Comparison of ENCODE assay signal across 16 cellular contexts in genomic region chr16:66028505-66029216, GRCh38.
DNase-seq lines count a peak whose midpoint lies in the region; ATAC-seq, FAIRE-seq and TF ChIP-seq lines count a peak whose summit lies in the region.
"Had no signal": no experiment of that assay in that cellular context is flagged by ENCODE, and none has a peak within 500 bp of the region (broad histone marks: within the 10 kb centered on the region; RNA-seq: fewer than 3 reads in every experiment).

No MANE protein-coding gene starts in this region.

- H3K36me3 Mint-ChIP-seq in astrocyte (ENCODE audit: low read depth, unreplicated experiment), result no peaks in the 10 kb centered on the region
- no peaks in the 10 kb centered on the region for H3K36me3 Mint-ChIP-seq in CD4-positive, alpha-beta T cell (ENCODE audit: low read depth)
- H3K36me3 Mint-ChIP-seq in activated naive CD4-positive, alpha-beta T cell treated with anti-CD3 and anti-CD28 coated beads, Interleukin-2, amount 10 ng/mL, durations not matched to agents 7 days and 5 days, result no peaks in the 10 kb centered on the region
- H3K36me3 Mint-ChIP-seq: activated naive CD8-positive, alpha-beta T cell treated with anti-CD3 and anti-CD28 coated beads for 36 hours; naive B cell had no signal

- no peaks in the 10 kb centered on the region for H3F3A ChIP-seq in smooth muscle cell (ENCODE audit: low read depth)

- H3K4me1 Mint-ChIP-seq in astrocyte (ENCODE audit: low read depth, unreplicated experiment), result peaks cover 18% of the 10 kb centered on the region
- no peaks in the 10 kb centered on the region for H3K4me1 Mint-ChIP-seq in CD4-positive, alpha-beta T cell (ENCODE audit: low read depth)
- H3K4me1 Mint-ChIP-seq in activated naive CD4-positive, alpha-beta T cell treated with anti-CD3 and anti-CD28 coated beads, Interleukin-2, amount 10 ng/mL, durations not matched to agents 7 days and 5 days, result no peaks in the 10 kb centered on the region
- H3K4me1 Mint-ChIP-seq: activated naive CD8-positive, alpha-beta T cell treated with anti-CD3 and anti-CD28 coated beads for 36 hours; naive B cell had no signal

- peak; percentile 43 to 74 (median 46) for ATAC-seq in heart left ventricle
- ATAC-seq in GM18867 (IDR thresholded peaks at IDR 0.05; ENCODE audit: unreplicated experiment), result no peak
- ATAC-seq in CD4-positive, alpha-beta T cell (ENCODE audit: poor library complexity), result no peak

- H4K20me1 ChIP-seq in astrocyte (ENCODE audit: insufficient read depth, low read length), result no peaks in the 10 kb centered on the region
- H4K20me1 ChIP-seq in smooth muscle cell (ENCODE audit: low read depth), result no peaks in the 10 kb centered on the region

- no peak overlapping the region for H3K9ac ChIP-seq in astrocyte (ENCODE audit: low read length)
- H3K9ac ChIP-seq in smooth muscle cell (ENCODE audit: low read depth), result no peak overlapping the region

- TF ChIP-seq CTCF in astrocyte (IDR thresholded peaks at IDR 0.05; ENCODE audit: insufficient read depth, low read depth, low read length) (no peak), heart left ventricle (IDR thresholded peaks at IDR 0.05) (no peak), smooth muscle cell (IDR thresholded peaks at IDR 0.05; ENCODE audit: borderline replicate concordance, insufficient read depth, poor library complexity, severe bottlenecking) (no peak)
- no peak for TF ChIP-seq CTCF in CD4-positive, alpha-beta T cell (IDR thresholded peaks at IDR 0.05)

- peak overlapping the region; percentile 71 for H3K27ac Mint-ChIP-seq in astrocyte (ENCODE audit: unreplicated experiment)
- H3K27ac Mint-ChIP-seq in CD4-positive, alpha-beta T cell, result no peak overlapping the region
- H3K27ac Mint-ChIP-seq in activated naive CD4-positive, alpha-beta T cell treated with anti-CD3 and anti-CD28 coated beads, Interleukin-2, amount 10 ng/mL, durations not matched to agents 7 days and 5 days, result no peak overlapping the region
- H3K27ac Mint-ChIP-seq: activated naive CD8-positive, alpha-beta T cell treated with anti-CD3 and anti-CD28 coated beads for 36 hours; naive B cell; T-helper 2 cell treated with Interferon-gamma antibody and Interleukin-4, amounts not matched to agents 5 μg/mL and 100 μg/mL, for 36 hours had no signal

- H3K4me3 ChIP-seq in astrocyte (ENCODE audit: insufficient read depth, low read depth, low read length) (no peak overlapping the region), heart left ventricle (no peak overlapping the region), smooth muscle cell (no peak overlapping the region)
- H3K4me3 ChIP-seq: skin epidermis had no signal

- CTCF ChIA-PET in CD4-positive, alpha-beta T cell (lab: Charles Lee), result no interaction called here
- CTCF ChIA-PET in activated naive CD4-positive, alpha-beta T cell treated with anti-CD3 and anti-CD28 coated beads, Interleukin-2, amount 10 ng/mL, durations not matched to agents 7 days and 5 days (lab: Charles Lee), result no interaction called here

- H3K27me3 ChIP-seq in astrocyte (ENCODE audit: insufficient read depth, low read length), result no peaks in the 10 kb centered on the region
- no peaks in the 10 kb centered on the region for H3K27me3 ChIP-seq in heart left ventricle
- H3K27me3 ChIP-seq in smooth muscle cell (ENCODE audit: low read depth), result no peaks in the 10 kb centered on the region
- no peaks in the 10 kb centered on the region for H3K27me3 ChIP-seq in CD4-positive, alpha-beta T cell (ENCODE audit: control insufficient read depth, insufficient read depth, low read length)

- H3K36me3 ChIP-seq in astrocyte (ENCODE audit: insufficient read depth, low read length) (no peaks in the 10 kb centered on the region), heart left ventricle (no peaks in the 10 kb centered on the region), smooth muscle cell (ENCODE audit: low read depth) (no peaks in the 10 kb centered on the region)

- H3K27me3 Mint-ChIP-seq in astrocyte (ENCODE audit: low read depth, unreplicated experiment), result peaks cover 21% of the 10 kb centered on the region
- peaks cover 36% of the 10 kb centered on the region for H3K27me3 Mint-ChIP-seq in CD4-positive, alpha-beta T cell
- H3K27me3 Mint-ChIP-seq in activated naive CD4-positive, alpha-beta T cell treated with anti-CD3 and anti-CD28 coated beads, Interleukin-2, amount 10 ng/mL, durations not matched to agents 7 days and 5 days, result no peaks in the 10 kb centered on the region
- H3K27me3 Mint-ChIP-seq: activated naive CD8-positive, alpha-beta T cell treated with anti-CD3 and anti-CD28 coated beads for 36 hours had no signal

- H3K79me2 ChIP-seq in astrocyte (ENCODE audit: insufficient read depth, low read length), result no peaks in the 10 kb centered on the region
- no peaks in the 10 kb centered on the region for H3K79me2 ChIP-seq in smooth muscle cell (ENCODE audit: low read depth)

- no peak for TF ChIP-seq POLR2A in heart left ventricle (IDR thresholded peaks at IDR 0.05)

- POLR2A ChIA-PET in CD4-positive, alpha-beta T cell (lab: Charles Lee), result no interaction called here

- peaks cover 12% of the 10 kb centered on the region for H3K4me1 ChIP-seq in astrocyte (ENCODE audit: insufficient read depth, low read length)
- H3K4me1 ChIP-seq in heart left ventricle, result peaks cover 0 to 6% (median 0%) of the 10 kb centered on the region in 12 donors
- no peaks in the 10 kb centered on the region for H3K4me1 ChIP-seq in smooth muscle cell (ENCODE audit: low read depth)

- no peak overlapping the region for H3K4me3 Mint-ChIP-seq in astrocyte (ENCODE audit: unreplicated experiment)
- H3K4me3 Mint-ChIP-seq in CD4-positive, alpha-beta T cell, result no peak overlapping the region
- no peak overlapping the region for H3K4me3 Mint-ChIP-seq in activated naive CD4-positive, alpha-beta T cell treated with anti-CD3 and anti-CD28 coated beads, Interleukin-2, amount 10 ng/mL, durations not matched to agents 7 days and 5 days
- H3K4me3 Mint-ChIP-seq: activated naive CD8-positive, alpha-beta T cell treated with anti-CD3 and anti-CD28 coated beads for 36 hours; naive B cell; T-helper 2 cell treated with Interferon-gamma antibody and Interleukin-4, amounts not matched to agents 5 μg/mL and 100 μg/mL, for 36 hours had no signal

- H3K9me3 ChIP-seq in astrocyte (ENCODE audit: insufficient read depth, low read depth, low read length), result peaks cover 6% of the 10 kb centered on the region
- H3K9me3 ChIP-seq in heart left ventricle, result peaks cover 0 to 5% (median 0%) of the 10 kb centered on the region in 12 donors
- no peaks in the 10 kb centered on the region for H3K9me3 ChIP-seq in smooth muscle cell (replicated peaks; ENCODE audit: low read depth)
- peaks cover 7% of the 10 kb centered on the region for H3K9me3 ChIP-seq in CD4-positive, alpha-beta T cell (ENCODE audit: control insufficient read depth, low read length)

- intact Hi-C loops in heart left ventricle (cut with DNase I), result no loop called here
- intact Hi-C loops in CD4-positive, alpha-beta T cell (cut with DNase I, micrococcal nuclease), result no loop called here

- peak; percentile 94 for DNase-seq in GM04503 (ENCODE audit: low read depth)
- DNase-seq in astrocyte (ENCODE audit: low read depth), result peak; percentile 83
- no peak for DNase-seq in heart left ventricle
- no peak for DNase-seq in smooth muscle cell (lab: John Stamatoyannopoulos, UW; ENCODE audit: unreplicated experiment)
- no peak for DNase-seq in activated CD4-positive, alpha-beta T cell treated with anti-CD3 and anti-CD28 coated beads for 4 hours
- no peak for DNase-seq in CD4-positive, alpha-beta T cell
- no peak for DNase-seq in activated naive CD4-positive, alpha-beta T cell treated with anti-CD3 and anti-CD28 coated beads, Interleukin-2, amount 10 ng/mL, durations not matched to agents 7 days and 5 days
- DNase-seq: activated CD8-positive, alpha-beta memory T cell treated with anti-CD3 and anti-CD28 coated beads for 24 hours; activated naive CD8-positive, alpha-beta T cell treated with anti-CD3 and anti-CD28 coated beads for 36 hours; effector memory CD4-positive, alpha-beta T cell; H7; KG1; naive B cell had no signal

- 44 to 60% (median 51%) methylated on average over 2 of the region's 2 CpGs for WGBS in heart left ventricle, 4 donors
- WGBS in smooth muscle cell (ENCODE audit: low lambda C conversion rate), result 26% methylated on average over 2 of the region's 2 CpGs

- H3K9me3 Mint-ChIP-seq in astrocyte (ENCODE audit: unreplicated experiment), result peaks cover 14% of the 10 kb centered on the region
- peaks cover 5% of the 10 kb centered on the region for H3K9me3 Mint-ChIP-seq in CD4-positive, alpha-beta T cell
- H3K9me3 Mint-ChIP-seq in activated naive CD4-positive, alpha-beta T cell treated with anti-CD3 and anti-CD28 coated beads, Interleukin-2, amount 10 ng/mL, durations not matched to agents 7 days and 5 days, result peaks cover 7% of the 10 kb centered on the region

- H3K27ac ChIP-seq in astrocyte (ENCODE audit: low read depth, low read length) (peak overlapping the region; percentile 13), heart left ventricle (no peak overlapping the region), smooth muscle cell (ENCODE audit: low read depth) (peak overlapping the region; percentile 67)
- no peak overlapping the region for H3K27ac ChIP-seq in CD4-positive, alpha-beta T cell (ENCODE audit: low read depth, low read length)

- H2AFZ ChIP-seq in astrocyte (ENCODE audit: low read depth, low read length) (no peak overlapping the region), smooth muscle cell (ENCODE audit: low read depth) (no peak overlapping the region)

- peak; percentile 97 for FAIRE-seq in astrocyte (lab: Jason Lieb, UNC)

- H3K4me2 ChIP-seq in astrocyte (ENCODE audit: low read length), result peak overlapping the region; percentile 40
- peak overlapping the region; percentile 29 for H3K4me2 ChIP-seq in smooth muscle cell

Comparison
In these comparisons a context has a peak if more than half of its experiments do, and no peak if none do; other contexts are left out.
1. DNase-seq: peak in GM04503 (single experiment) and astrocyte (single experiment); none in heart left ventricle (0 of 5), smooth muscle cell (single experiment), activated CD4-positive, alpha-beta T cell treated with anti-CD3 and anti-CD28 coated beads for 4 hours (0 of 2), CD4-positive, alpha-beta T cell (0 of 10) and activated naive CD4-positive, alpha-beta T cell treated with anti-CD3 and anti-CD28 coated beads, Interleukin-2, amount 10 ng/mL, durations not matched to agents 7 days and 5 days (single experiment).
2. H3K27ac ChIP-seq: peak in astrocyte (single experiment) and smooth muscle cell (single experiment); none in heart left ventricle (0 of 12) and CD4-positive, alpha-beta T cell (single experiment).
3. ATAC-seq: peak in heart left ventricle (4 of 4); none in GM18867 (single experiment) and CD4-positive, alpha-beta T cell (single experiment).